In the genomic region with DNA sequence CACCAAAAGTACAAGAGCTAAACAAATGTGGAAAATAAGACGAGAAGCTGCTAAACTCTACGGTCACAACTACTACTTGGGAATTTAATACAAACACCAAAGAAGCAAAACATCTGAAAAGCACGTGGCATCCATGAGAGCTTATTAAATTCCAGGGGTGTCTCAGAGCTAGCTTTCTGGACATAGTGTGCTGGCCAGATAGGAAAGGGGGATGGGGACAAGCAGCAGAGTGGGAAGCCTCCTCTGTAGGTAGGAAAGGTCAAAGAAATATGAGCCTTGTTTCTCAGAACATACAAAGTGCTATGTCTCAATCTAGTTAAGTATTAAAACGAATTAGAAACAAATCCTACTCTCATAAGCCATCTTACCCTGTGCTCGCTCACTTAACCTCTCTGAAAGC, we compare ENCODE assay signal across 13 cellular contexts. TPM values are rescaled to one million over a fixed set of nuclear protein-coding genes. Genes with fewer than 3 reads are reported as not detected.
A peak's percentile ranks its signal among the peaks of the same experiment; 100 is the strongest.
DNase-seq lines count a peak whose midpoint lies in the region; ATAC-seq and TF ChIP-seq lines count a peak whose summit lies in the region.
"Had no signal": no experiment of that assay in that cellular context is flagged by ENCODE, and none has a peak within 500 bp of the region (broad histone marks: within the 10 kb centered on the region; RNA-seq: fewer than 3 reads in every experiment).

No MANE protein-coding gene starts in this region.

- H3K4me2 ChIP-seq in trophoblast cell (ENCODE audit: low read length) = no peak overlapping the region
- no peak overlapping the region for H3K4me2 ChIP-seq in OCI-LY7 (ENCODE audit: low read length)

- H3K36me3 ChIP-seq in cardiac muscle cell = peaks cover 3% of the 10 kb centered on the region
- H3K36me3 ChIP-seq in trophoblast cell (ENCODE audit: control insufficient read depth in 1 of 2, insufficient read depth in 2 of 2, low read length in 2 of 2) = peaks cover 0 to 8% of the 10 kb centered on the region in 2 experiments
- H3K36me3 ChIP-seq in OCI-LY7 (ENCODE audit: insufficient read depth, low read length) = peaks cover 40% of the 10 kb centered on the region
- H3K36me3 ChIP-seq: SJCRH30 had no signal

- POLR2A ChIA-PET in OCI-LY7 (lab: Charles Lee) = no interaction called here

- no peaks in the 10 kb centered on the region for H3K9me2 ChIP-seq in OCI-LY7 (ENCODE audit: insufficient read depth, low read length)

- H3K9ac ChIP-seq in trophoblast cell (ENCODE audit: low read length) = no peak overlapping the region
- H3K9ac ChIP-seq: BLaER1 treated with 17β-estradiol and CSF1 and Interleukin-3, amounts not matched to agents 10 nM and 100 nM had no signal

- H2AFZ ChIP-seq in trophoblast cell (ENCODE audit: insufficient read depth, low read length, poor library complexity) (no peak overlapping the region), OCI-LY7 (ENCODE audit: low read length) (no peak overlapping the region)

- H3K4me1 ChIP-seq in cardiac muscle cell (ENCODE audit: low read depth) (peaks cover 4% of the 10 kb centered on the region), trophoblast cell (ENCODE audit: control insufficient read depth in 1 of 2, insufficient read depth in 2 of 2, low read length in 2 of 2) (peaks cover 21 to 26% of the 10 kb centered on the region in 2 experiments), OCI-LY7 (ENCODE audit: insufficient read depth, low read length, poor library complexity, severe bottlenecking) (no peaks in the 10 kb centered on the region)
- H3K4me1 ChIP-seq: SJCRH30 had no signal

- H3K27me3 ChIP-seq in cardiac muscle cell (no peaks in the 10 kb centered on the region), trophoblast cell (ENCODE audit: insufficient read depth, low read length) (no peaks in the 10 kb centered on the region)
- H3K27me3 ChIP-seq: BLaER1 treated with 17β-estradiol and CSF1 and Interleukin-3, amounts not matched to agents 10 nM and 100 nM; SJCRH30 had no signal

- no peak overlapping the region for H4K12ac ChIP-seq in trophoblast cell (ENCODE audit: low read depth, low read length)

- peaks cover 15% of the 10 kb centered on the region for H3K79me1 ChIP-seq in trophoblast cell (ENCODE audit: low read length)

- H3K4me3 ChIP-seq in AG10803 (ENCODE audit: low read length) (no peak overlapping the region), cardiac muscle cell (no peak overlapping the region), trophoblast cell (ENCODE audit: low read depth, low read length) (no peak overlapping the region), OCI-LY7 (ENCODE audit: low read depth, low read length, poor library complexity, severe bottlenecking) (no peak overlapping the region)
- H3K4me3 ChIP-seq: BLaER1 treated with 17β-estradiol and CSF1 and Interleukin-3, amounts not matched to agents 10 nM and 100 nM; SJCRH30 had no signal

- no peak overlapping the region for H3K18ac ChIP-seq in trophoblast cell (ENCODE audit: low read length)

- CTCF ChIA-PET in OCI-LY7 (lab: Charles Lee; ENCODE audit: unreplicated experiment) = no interaction called here

- H4K8ac ChIP-seq in trophoblast cell (ENCODE audit: low read depth, low read length) = peak overlapping the region; percentile 81

- no peak for TF ChIP-seq CTCF in AG10803 (conservative IDR thresholded peaks at IDR 0.05; ENCODE audit: low read length)
- no peak for TF ChIP-seq CTCF in VCaP (conservative IDR thresholded peaks at IDR 0.05)
- no peak for TF ChIP-seq CTCF in cardiac muscle cell (IDR thresholded peaks at IDR 0.05; ENCODE audit: low read depth, low read length)
- no peak for TF ChIP-seq CTCF in OCI-LY7 (conservative IDR thresholded peaks at IDR 0.05; ENCODE audit: low read length)

- H3K4ac ChIP-seq in trophoblast cell (ENCODE audit: low read depth, low read length) = no peak overlapping the region

- WGBS in trophoblast cell (ENCODE audit: extremely low coverage, insufficient coverage, insufficient read length) = no CpG with 5 or more reads among the region's 5 CpGs

- BruUV-seq in OCI-LY7 (replicated peaks; lab: Mats Ljungman, UMichigan) = no TSS peak

- peak overlapping the region; percentile 99 for H2AK5ac ChIP-seq in trophoblast cell (ENCODE audit: low read length)

- H3K14ac ChIP-seq in trophoblast cell (ENCODE audit: low read length) = peak overlapping the region; percentile 96

- peak; percentile 78 for DNase-seq in AG10803 (ENCODE audit: low read depth)
- DNase-seq in cardiac muscle cell (ENCODE audit: low read depth in 1 of 2, low spot score in 1 of 2) = peak in 1 of 2 donors; percentile 44
- no peak for DNase-seq in trophoblast cell
- DNase-seq in NCI-H2107 (lab: John Stamatoyannopoulos, UW) = no peak
- no peak for DNase-seq in OCI-LY7 (ENCODE audit: low spot score)
- DNase-seq: activated CD4-positive, alpha-beta memory T cell treated with anti-CD3 and anti-CD28 coated beads, Interleukin-2, amount 10 ng/mL, durations not matched to agents 7 days and 5 days; amygdala; SJCRH30; stimulated activated CD4-positive, alpha-beta T cell treated with anti-CD3 and anti-CD28 coated beads, Interleukin-4, amount 100 ng/mL, for 24 hours had no signal

- H3K27ac ChIP-seq in VCaP (peak overlapping the region; percentile 30), cardiac muscle cell (peak overlapping the region; percentile 87), trophoblast cell (ENCODE audit: low read depth, low read length) (peak overlapping the region; percentile 57), OCI-LY7 (ENCODE audit: low read depth, low read length, poor library complexity, severe bottlenecking) (no peak overlapping the region)
- H3K27ac ChIP-seq: BLaER1 treated with 17β-estradiol and CSF1 and Interleukin-3, amounts not matched to agents 10 nM and 100 nM; SJCRH30 had no signal

- H3K9me3 ChIP-seq in cardiac muscle cell (ENCODE audit: low read depth) (no peaks in the 10 kb centered on the region), trophoblast cell (ENCODE audit: insufficient read depth, low read depth, low read length) (no peaks in the 10 kb centered on the region), OCI-LY7 (ENCODE audit: low read length) (no peaks in the 10 kb centered on the region)
- H3K9me3 ChIP-seq: SJCRH30 had no signal

- H3K23ac ChIP-seq in trophoblast cell (ENCODE audit: low read length) = no peak overlapping the region

- H2BK5ac ChIP-seq in trophoblast cell (ENCODE audit: low read depth, low read length, poor library complexity) = peak overlapping the region; percentile 87

- peak overlapping the region; percentile 91 for H2BK120ac ChIP-seq in trophoblast cell (ENCODE audit: insufficient read depth, low read length, poor library complexity)

- intact Hi-C loops in OCI-LY7 (cut with micrococcal nuclease; ENCODE audit: unreplicated experiment) = no loop called here

- H2BK12ac ChIP-seq in trophoblast cell (ENCODE audit: low read length) = peak overlapping the region; percentile 100

- H3K79me2 ChIP-seq in trophoblast cell (ENCODE audit: control insufficient read depth, insufficient read depth, low read length, poor library complexity) = peaks cover 6% of the 10 kb centered on the region
- H3K79me2 ChIP-seq in OCI-LY7 (ENCODE audit: insufficient read depth, low read depth, low read length) = no peaks in the 10 kb centered on the region

- H4K20me1 ChIP-seq in OCI-LY7 (ENCODE audit: insufficient read depth, low read length) = no peaks in the 10 kb centered on the region
- H4K20me1 ChIP-seq: BLaER1 treated with 17β-estradiol and CSF1 and Interleukin-3, amounts not matched to agents 10 nM and 100 nM had no signal

- ATAC-seq in GM19023 (IDR thresholded peaks at IDR 0.05; ENCODE audit: unreplicated experiment) (no peak), HG03439 (IDR thresholded peaks at IDR 0.05; ENCODE audit: unreplicated experiment) (no peak)

- peak overlapping the region; percentile 48 for H4K91ac ChIP-seq in trophoblast cell (ENCODE audit: low read depth, low read length)

RNA-seq across cellular contexts. Expression of gene GOLPH3, which starts 51.3 kb away (rescaled TPM):
- total RNA-seq in cardiac muscle cell = 79.6 and 105 TPM in 2 replicates
- 68.1 and 75.1 TPM in 2 replicates for polyA plus RNA-seq in cardiac muscle cell
- 87.4 and 93.1 TPM in 2 replicates for polyA plus RNA-seq in trophoblast cell (2013)
- total RNA-seq in OCI-LY7 (2014; rRNA removed; shearing (Covaris generic)) = 25.7 and 35.9 TPM in 2 replicates
- 51.0 and 53.8 TPM in 2 replicates for total RNA-seq in OCI-LY7 (2022)
